Comparison of ENCODE assay signal across 8 cellular contexts in the genomic region with DNA sequence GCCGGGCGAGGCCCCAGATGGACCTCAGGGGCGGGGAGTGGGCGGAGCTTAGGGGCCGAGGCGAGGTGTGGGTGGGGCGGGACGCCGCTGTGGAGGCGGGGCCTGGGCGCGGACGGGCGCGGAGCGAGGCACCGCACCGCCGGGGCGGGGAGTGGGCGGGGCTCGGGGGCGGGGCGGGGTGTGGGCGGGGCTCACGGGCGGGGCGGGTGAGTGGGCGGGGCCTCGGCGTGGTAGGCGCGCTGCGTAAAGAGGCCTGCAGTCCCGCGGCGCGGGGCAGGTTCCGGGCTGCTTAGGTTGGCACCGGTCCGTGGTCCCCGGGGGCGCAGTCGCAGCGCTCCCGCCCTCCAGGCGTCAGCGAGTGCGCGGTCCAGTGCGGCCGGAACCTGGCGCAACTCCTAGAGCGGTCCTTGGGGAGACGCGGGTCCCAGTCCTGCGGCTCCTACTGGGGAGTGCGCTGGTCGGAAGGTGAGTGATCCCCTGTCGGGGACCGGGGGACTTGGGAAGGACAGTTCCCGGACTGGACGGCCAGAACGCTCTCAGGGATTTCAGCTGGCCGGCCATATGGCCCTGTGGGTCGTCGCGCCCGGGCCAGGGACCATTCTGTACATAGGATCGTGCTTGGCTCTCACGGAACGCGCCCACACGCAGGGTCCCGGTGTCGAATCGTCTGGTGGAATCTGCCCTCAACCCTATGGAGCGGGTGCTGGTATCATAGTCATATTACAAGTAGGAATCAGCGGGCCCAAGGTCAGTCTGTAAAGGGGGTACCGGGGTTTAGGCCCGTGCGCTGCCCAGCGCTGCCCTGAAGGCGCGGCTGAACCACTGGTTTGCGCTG. TPM values are rescaled to one million over a fixed set of nuclear protein-coding genes. Genes with fewer than 3 reads are reported as not detected.
DNase-seq lines count a peak whose midpoint lies in the region; ATAC-seq and TF ChIP-seq lines count a peak whose summit lies in the region.

A gene with protein sequence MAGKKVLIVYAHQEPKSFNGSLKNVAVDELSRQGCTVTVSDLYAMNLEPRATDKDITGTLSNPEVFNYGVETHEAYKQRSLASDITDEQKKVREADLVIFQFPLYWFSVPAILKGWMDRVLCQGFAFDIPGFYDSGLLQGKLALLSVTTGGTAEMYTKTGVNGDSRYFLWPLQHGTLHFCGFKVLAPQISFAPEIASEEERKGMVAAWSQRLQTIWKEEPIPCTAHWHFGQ (plus strand): TSS at position 274 of the 835 bp plus-strand sequence. CDS start 6,659 bp downstream, outside the sequence.

- H3K4me1 ChIP-seq in HUES48 (ENCODE audit: control insufficient read depth, insufficient read depth, low read length): peaks cover 6% of the 10 kb centered on the region; the same call in 1 of the 2 replicates
- H3K4me1 ChIP-seq in PC-9 (replicated peaks; ENCODE audit: insufficient read depth): peaks cover 16% of the 10 kb centered on the region
- H3K4me1 ChIP-seq in esophagus (ENCODE audit: control insufficient read depth in 2 of 2, insufficient read depth in 2 of 2, low read length in 1 of 2): no peaks in the 10 kb centered on the region
- peaks cover 14% of the 10 kb centered on the region for H3K4me1 ChIP-seq in muscle layer of colon (ENCODE audit: insufficient read depth, low read length)

- no peaks in the 10 kb centered on the region for H3K9me3 Mint-ChIP-seq in activated T-cell treated with anti-CD3 and anti-CD28 coated beads, Interleukin-2, amount 50 U/mL, for 24 hours

- H4K20me1 ChIP-seq in PC-9 (ENCODE audit: insufficient read depth): no peaks in the 10 kb centered on the region

- POLR2A ChIA-PET in PC-9 (lab: Charles Lee; ENCODE audit: unreplicated experiment): interaction anchor here (0.6 to 0.7 kb wide), 9 partner anchors 11 to 1008 kb away, joined by 3 to 21 read pairs (median 5); no protein-coding TSS in a partner anchor

- H3F3A ChIP-seq in PC-9 (ENCODE audit: insufficient read depth, low read depth): no peaks in the 10 kb centered on the region

- H3K27ac ChIP-seq in HUES48 (ENCODE audit: low read depth, low read length) (peak within 1 kb of the TSS; percentile 70), PC-9 (peak within 1 kb of the TSS; percentile 54), esophagus (ENCODE audit: low read depth in 2 of 2, low read length in 1 of 2) (peak within 1 kb of the TSS; percentile 82 to 89), muscle layer of colon (ENCODE audit: low read depth, low read length) (peak within 1 kb of the TSS; percentile 81)

- DNase-seq in Caki2 (ENCODE audit: low read depth) (peak; percentile 78), PC-9 (peak; percentile 54 to 91)
- DNase-seq in activated T-cell treated with anti-CD3 and anti-CD28 coated beads, Interleukin-2, amount 50 U/mL, for 24 hours: peak; percentile 99
- peak; percentile 82 to 85 for DNase-seq in stimulated activated CD8-positive, alpha-beta memory T cell treated with anti-CD3 and anti-CD28 coated beads, Interleukin-7, amount 100 ng/mL, for 1 hour (ENCODE audit: low read depth in 2 of 2)

- whole genome bisulfite sequencing in esophagus, 2 donors: 2 to 3% methylated on average over 60 to 86 of the region's 86 CpGs

- H3K79me2 ChIP-seq in PC-9 (ENCODE audit: low read depth): peaks cover 5% of the 10 kb centered on the region; the same call in 1 of the 2 replicates

- CTCF ChIA-PET in PC-9 (lab: Charles Lee): interaction anchor here (0.5 to 1.0 kb wide), 12 partner anchors 10 to 355 kb away, joined by 3 to 11 read pairs (median 4); a partner anchor contains a TSS

- BruUV-seq in PC-9 (replicated peaks; lab: Mats Ljungman, UMichigan): no TSS peak

- no peaks in the 10 kb centered on the region for H3K27me3 ChIP-seq in HUES48 (ENCODE audit: control insufficient read depth, insufficient read depth, low read length)
- no peaks in the 10 kb centered on the region for H3K27me3 ChIP-seq in PC-9 (ENCODE audit: insufficient read depth, low read depth)
- H3K27me3 ChIP-seq in esophagus (ENCODE audit: control insufficient read depth in 1 of 2, insufficient read depth in 2 of 2, low read length in 2 of 2): no peaks in the 10 kb centered on the region
- H3K27me3 ChIP-seq in muscle layer of colon (ENCODE audit: control insufficient read depth in 1 of 2, insufficient read depth in 2 of 2, low read length in 2 of 2): no peaks in the 10 kb centered on the region

- in situ Hi-C loops in Caki2 (cut with HindIII; ENCODE audit: low pct_unique_long_range_greater_than_20kb, low sequenced_read_pairs): no loop called here

- peak within 1 kb of the TSS; percentile 91 for H3K4me3 Mint-ChIP-seq in activated T-cell treated with anti-CD3 and anti-CD28 coated beads, Interleukin-2, amount 50 U/mL, for 24 hours

- TF ChIP-seq CTCF in PC-9 (conservative IDR thresholded peaks at IDR 0.05): no peak

- H3K36me3 ChIP-seq in HUES48 (ENCODE audit: control insufficient read depth, insufficient read depth, low read length) (peaks cover 10% of the 10 kb centered on the region), PC-9 (ENCODE audit: low read depth) (no peaks in the 10 kb centered on the region), esophagus (ENCODE audit: control insufficient read depth in 2 of 2, insufficient read depth in 2 of 2, low read length in 1 of 2) (no peaks in the 10 kb centered on the region), muscle layer of colon (ENCODE audit: insufficient read depth, low read length) (peaks cover 8% of the 10 kb centered on the region)

- H3K4me3 ChIP-seq in HUES48 (ENCODE audit: low read depth, low read length) (peak within 1 kb of the TSS; percentile 84), PC-9 (peak within 1 kb of the TSS; percentile 86), esophagus (ENCODE audit: low read depth in 1 of 2, low read length in 2 of 2) (peak within 1 kb of the TSS; percentile 61 to 66), muscle layer of colon (ENCODE audit: low read depth in 1 of 2, low read length in 2 of 2) (peak within 1 kb of the TSS; percentile 71 to 91)

- intact Hi-C loops in PC-9 (cut with micrococcal nuclease; ENCODE audit: unreplicated experiment): loop anchor here (1.0 to 5.0 kb wide), 4 partner anchors 53 to 732 kb away; no protein-coding TSS in a partner anchor

- H3K9ac ChIP-seq in HUES48 (ENCODE audit: low read depth, low read length) (peak within 1 kb of the TSS; percentile 66; the same call in 1 of the 2 replicates), muscle layer of colon (ENCODE audit: low read length) (peak within 1 kb of the TSS; percentile 76)

- H3K27me3 Mint-ChIP-seq in activated T-cell treated with anti-CD3 and anti-CD28 coated beads, Interleukin-2, amount 50 U/mL, for 24 hours: no peaks in the 10 kb centered on the region

- peaks cover 34% of the 10 kb centered on the region for H3K4me1 Mint-ChIP-seq in activated T-cell treated with anti-CD3 and anti-CD28 coated beads, Interleukin-2, amount 50 U/mL, for 24 hours (ENCODE audit: low read depth)

- H3K27ac Mint-ChIP-seq in activated T-cell treated with anti-CD3 and anti-CD28 coated beads, Interleukin-2, amount 50 U/mL, for 24 hours: peak within 1 kb of the TSS; percentile 94

- peaks cover 25% of the 10 kb centered on the region for H3K36me3 Mint-ChIP-seq in activated T-cell treated with anti-CD3 and anti-CD28 coated beads, Interleukin-2, amount 50 U/mL, for 24 hours (ENCODE audit: low read depth)

- H3K9me2 ChIP-seq in PC-9 (ENCODE audit: insufficient read depth): no peaks in the 10 kb centered on the region

- peak; percentile 72 for ATAC-seq in GM21381 (IDR thresholded peaks at IDR 0.05; ENCODE audit: unreplicated experiment)

- peak within 1 kb of the TSS; percentile 98 for H2AFZ ChIP-seq in PC-9

- peak within 1 kb of the TSS; percentile 90 for H3K4me2 ChIP-seq in PC-9

- no peaks in the 10 kb centered on the region for H3K9me3 ChIP-seq in HUES48 (ENCODE audit: control insufficient read depth, insufficient read depth, low read length)
- no peaks in the 10 kb centered on the region for H3K9me3 ChIP-seq in PC-9 (ENCODE audit: insufficient read depth, low read depth)
- no peaks in the 10 kb centered on the region for H3K9me3 ChIP-seq in esophagus (ENCODE audit: control insufficient read depth in 2 of 2, insufficient read depth in 1 of 2, low read depth in 1 of 2, low read length in 1 of 2)
- no peaks in the 10 kb centered on the region for H3K9me3 ChIP-seq in muscle layer of colon (ENCODE audit: low read length)

RNA-seq across cellular contexts. Expression of the gene that starts here (rescaled TPM):
- 68.5 and 87.8 TPM in 2 replicates for total RNA-seq in Caki2 (2014; rRNA removed; shearing (Covaris generic); ENCODE audit: low replicate concordance)
- 79.4 and 82.9 TPM in 2 replicates for total RNA-seq in PC-9 (2021)
- polyA plus RNA-seq in esophagus: 10 to 100 TPM; 24.2 to 40.0 TPM

Comparison
In these comparisons a context has a peak if more than half of its experiments do, and no peak if none do; other contexts are left out.
1. Peak in every context shown above with its lines: DNase-seq, ATAC-seq, H3K4me3 ChIP-seq and H3K27ac ChIP-seq.